Comparison of ENCODE assay signal across 8 cellular contexts in genomic region chr12:96401061-96401871, GRCh38. TPM values are rescaled to one million over a fixed set of nuclear protein-coding genes. Genes with fewer than 3 reads are reported as not detected.
DNase-seq lines count a peak whose midpoint lies in the region; ATAC-seq and TF ChIP-seq lines count a peak whose summit lies in the region.

No MANE protein-coding gene starts in this region.

- ATAC-seq in GM18909 (IDR thresholded peaks at IDR 0.05; ENCODE audit: poor library complexity, unreplicated experiment) (peak; percentile 27), HG03565 (IDR thresholded peaks at IDR 0.05; ENCODE audit: unreplicated experiment) (peak; percentile 24), Right ventricle myocardium superior (ENCODE audit: poor library complexity) (peak; percentile 12), GM18498 (IDR thresholded peaks at IDR 0.05; ENCODE audit: unreplicated experiment) (no peak)

- H3K4me3 Mint-ChIP-seq in CD14-positive monocyte, result peak overlapping the region; percentile 91 to 94
- peak overlapping the region; percentile 87 for H3K4me3 Mint-ChIP-seq in activated naive CD8-positive, alpha-beta T cell treated with anti-CD3 and anti-CD28 coated beads for 36 hours

- peak overlapping the region; percentile 67 for H3K4me3 ChIP-seq in PC-9

- BruUV-seq in PC-9 (replicated peaks; lab: Mats Ljungman, UMichigan), result TSS peak; percentile 72

- H3K4me1 Mint-ChIP-seq in CD14-positive monocyte, result peaks cover 35% of the 10 kb centered on the region
- H3K4me1 Mint-ChIP-seq in activated naive CD8-positive, alpha-beta T cell treated with anti-CD3 and anti-CD28 coated beads for 36 hours, result peaks cover 32% of the 10 kb centered on the region

- peaks cover 24% of the 10 kb centered on the region for H3F3A ChIP-seq in PC-9 (ENCODE audit: insufficient read depth, low read depth)

- peak overlapping the region; percentile 85 for H3K27ac ChIP-seq in PC-9

- H2AFZ ChIP-seq in PC-9, result peak overlapping the region; percentile 85

- POLR2A ChIA-PET in PC-9 (lab: Charles Lee; ENCODE audit: unreplicated experiment), result interaction anchor here (0.6 to 1.1 kb wide), 5 partner anchors 9 to 113 kb away, joined by 3 to 8 read pairs (median 4); no protein-coding TSS in a partner anchor

- no peaks in the 10 kb centered on the region; the same call in 1 of the 2 replicates for H3K9me3 ChIP-seq in PC-9 (ENCODE audit: insufficient read depth, low read depth)

- H3K27me3 Mint-ChIP-seq in CD14-positive monocyte (ENCODE audit: low read depth in 3 of 3), result no peaks in the 10 kb centered on the region
- H3K27me3 Mint-ChIP-seq in activated naive CD8-positive, alpha-beta T cell treated with anti-CD3 and anti-CD28 coated beads for 36 hours, result no peaks in the 10 kb centered on the region

- H3K27me3 ChIP-seq in PC-9 (ENCODE audit: insufficient read depth, low read depth), result no peaks in the 10 kb centered on the region

- peak; percentile 62 for TF ChIP-seq CTCF in CD14-positive monocyte (IDR thresholded peaks at IDR 0.05)
- TF ChIP-seq CTCF in PC-9 (conservative IDR thresholded peaks at IDR 0.05), result peak; percentile 72

- H3K4me1 ChIP-seq in PC-9 (replicated peaks; ENCODE audit: insufficient read depth), result peaks cover 44% of the 10 kb centered on the region

- CTCF ChIA-PET in PC-9 (lab: Charles Lee), result interaction anchor here (0.6 to 1.0 kb wide), 5 partner anchors 56 to 236 kb away, joined by 3 to 4 read pairs (median 3); no protein-coding TSS in a partner anchor

- H3K36me3 Mint-ChIP-seq in CD14-positive monocyte, result no peaks in the 10 kb centered on the region
- no peaks in the 10 kb centered on the region for H3K36me3 Mint-ChIP-seq in activated naive CD8-positive, alpha-beta T cell treated with anti-CD3 and anti-CD28 coated beads for 36 hours

- no peaks in the 10 kb centered on the region for H3K9me3 Mint-ChIP-seq in CD14-positive monocyte
- H3K9me3 Mint-ChIP-seq in activated naive CD8-positive, alpha-beta T cell treated with anti-CD3 and anti-CD28 coated beads for 36 hours, result no peaks in the 10 kb centered on the region

- peak overlapping the region; percentile 100 for H3K4me2 ChIP-seq in PC-9

- peaks cover 21% of the 10 kb centered on the region for H4K20me1 ChIP-seq in PC-9 (ENCODE audit: insufficient read depth)

- DNase-seq in CD14-positive monocyte (ENCODE audit: low spot score) (no peak), PC-9 (peak; percentile 28 to 79), Right ventricle myocardium superior (no peak), pons (ENCODE audit: low spot score) (peak; percentile 90)
- DNase-seq in activated naive CD8-positive, alpha-beta T cell treated with anti-CD3 and anti-CD28 coated beads for 36 hours, result peak; percentile 30

- no peaks in the 10 kb centered on the region for H3K9me2 ChIP-seq in PC-9 (ENCODE audit: insufficient read depth)

- peaks cover 34% of the 10 kb centered on the region for H3K79me2 ChIP-seq in PC-9 (ENCODE audit: low read depth)

- H3K36me3 ChIP-seq in PC-9 (ENCODE audit: low read depth), result no peaks in the 10 kb centered on the region

- peak overlapping the region; percentile 85 to 91 (median 88) for H3K27ac Mint-ChIP-seq in CD14-positive monocyte
- H3K27ac Mint-ChIP-seq in activated naive CD8-positive, alpha-beta T cell treated with anti-CD3 and anti-CD28 coated beads for 36 hours, result peak overlapping the region; percentile 91

- intact Hi-C loops in CD14-positive monocyte (cut with micrococcal nuclease) (loop anchor here (10.0 kb wide), 2 partner anchors 356 to 366 kb away; partner anchors contain the start of gene LTA4H (in 1 of the 2)), PC-9 (cut with micrococcal nuclease; ENCODE audit: unreplicated experiment) (loop anchor here (1.0 to 5.0 kb wide), 6 partner anchors 46 to 338 kb away; partner anchors contain the start of gene CFAP54), Right ventricle myocardium superior (cut with DNase I) (loop anchor here (5.0 to 10.0 kb wide), 2 partner anchors 94 to 169 kb away; no protein-coding TSS in a partner anchor)

RNA-seq across cellular contexts. Expression of gene CDK17, which starts 1.0 kb away (rescaled TPM):
- 1 to 10 TPM; 3.6 to 6.4 TPM for polyA plus RNA-seq in CD14-positive monocyte
- total RNA-seq in PC-9 (2021), result 22.5 and 29.0 TPM in 2 replicates
- total RNA-seq in activated naive CD8-positive, alpha-beta T cell treated with anti-CD3 and anti-CD28 coated beads for 36 hours, result 10 to 100 TPM; 30.1 to 31.7 TPM
- 15.6 TPM for total RNA-seq in Right ventricle myocardium superior

Comparison
In these comparisons a context has a peak if more than half of its experiments do, and no peak if none do; other contexts are left out.
1. DNase-seq: peak in PC-9 (2 of 2), activated naive CD8-positive, alpha-beta T cell treated with anti-CD3 and anti-CD28 coated beads for 36 hours (single experiment) and pons (single experiment); none in CD14-positive monocyte (single experiment) and Right ventricle myocardium superior (single experiment).